In the genomic region with DNA sequence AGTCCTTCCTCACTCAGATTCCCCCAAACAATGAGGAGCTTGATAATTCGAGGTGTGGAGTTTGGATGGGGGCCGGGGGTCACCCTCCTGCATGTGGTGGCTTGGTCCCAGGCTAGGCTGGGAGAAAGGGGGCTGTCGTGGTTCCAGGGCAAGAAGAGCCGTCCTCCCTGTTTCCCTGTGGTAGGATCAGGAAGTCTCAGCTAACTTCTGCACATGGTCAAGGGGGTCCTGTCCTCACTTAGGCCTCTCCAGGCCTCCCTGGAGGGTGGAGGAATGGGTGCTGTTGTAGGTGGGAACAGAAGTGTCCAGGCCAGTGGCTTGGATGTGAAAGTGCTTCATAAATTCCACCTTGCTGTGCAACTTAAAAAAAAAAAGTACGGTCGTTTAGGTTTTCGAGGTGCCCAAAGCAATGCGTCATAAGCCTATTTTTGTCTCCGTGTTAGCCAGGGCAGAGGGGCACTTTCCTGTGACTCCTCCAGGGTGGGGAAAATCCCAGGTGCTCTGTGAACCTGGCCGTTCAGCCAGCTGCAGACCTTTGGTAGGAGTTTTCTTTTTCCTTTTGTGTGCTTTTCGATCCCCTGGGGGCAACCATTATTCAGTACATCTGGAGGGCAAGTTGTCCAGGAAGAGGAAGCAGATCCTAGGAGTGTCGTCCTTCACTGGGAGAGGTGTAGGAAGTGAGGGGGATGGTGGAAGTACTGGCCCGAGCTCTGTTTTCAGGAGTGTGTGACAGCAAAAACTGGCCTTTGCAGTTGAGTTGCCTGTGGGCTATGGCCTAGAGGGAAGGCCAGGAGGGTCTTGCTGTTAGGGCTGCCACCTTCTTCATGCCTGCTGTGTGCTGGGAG, we compare ENCODE assay signal across 8 cellular contexts. TPM values are rescaled to one million over a fixed set of nuclear protein-coding genes. Genes with fewer than 3 reads are reported as not detected.
A peak's percentile ranks its signal among the peaks of the same experiment; 100 is the strongest.
DNase-seq lines count a peak whose midpoint lies in the region; ATAC-seq and TF ChIP-seq lines count a peak whose summit lies in the region.

No MANE protein-coding gene starts in this region.

- H3K4me1 ChIP-seq in CD8-positive, alpha-beta T cell (ENCODE audit: insufficient read depth, low read length) = peaks cover 83% of the 10 kb centered on the region

- H3K4me1 Mint-ChIP-seq in CD8-positive, alpha-beta T cell (ENCODE audit: low read depth) = peaks cover 95% of the 10 kb centered on the region
- peaks cover 95% of the 10 kb centered on the region for H3K4me1 Mint-ChIP-seq in activated CD4-positive, alpha-beta memory T cell treated with anti-CD3 and anti-CD28 coated beads for 36 hours (ENCODE audit: low read depth)

- TF ChIP-seq CTCF in CD8-positive, alpha-beta T cell (IDR thresholded peaks at IDR 0.05) = no peak

- H3K27me3 Mint-ChIP-seq in CD8-positive, alpha-beta T cell (ENCODE audit: low read depth) = no peaks in the 10 kb centered on the region
- H3K27me3 Mint-ChIP-seq in activated CD4-positive, alpha-beta memory T cell treated with anti-CD3 and anti-CD28 coated beads for 36 hours = no peaks in the 10 kb centered on the region

- H3K27ac ChIP-seq in CD8-positive, alpha-beta T cell (ENCODE audit: low read depth, low read length) = peak overlapping the region; percentile 29

- no peak overlapping the region for H3K4me3 ChIP-seq in CD8-positive, alpha-beta T cell (ENCODE audit: low read depth, low read length)

- DNase-seq in CD8-positive, alpha-beta T cell = peak in 4 of 7 experiments; percentile 25 to 54 (median 32)
- peak; percentile 76 for DNase-seq in activated CD4-positive, alpha-beta memory T cell treated with anti-CD3 and anti-CD28 coated beads for 36 hours
- peak; percentile 43 for DNase-seq in kidney glomerular epithelial cell (lab: John Stamatoyannopoulos, UW)
- no peak for DNase-seq in amniotic stem cell (lab: John Stamatoyannopoulos, UW)
- DNase-seq in occipital lobe (lab: John Stamatoyannopoulos, UW) = no peak
- DNase-seq in NCI-H526 treated with DMSO at 0.1 percent for 48 hours (lab: John Stamatoyannopoulos, UW) = no peak

- H3K9me3 Mint-ChIP-seq in CD8-positive, alpha-beta T cell = no peaks in the 10 kb centered on the region
- no peaks in the 10 kb centered on the region for H3K9me3 Mint-ChIP-seq in activated CD4-positive, alpha-beta memory T cell treated with anti-CD3 and anti-CD28 coated beads for 36 hours

- H3K27ac Mint-ChIP-seq in CD8-positive, alpha-beta T cell = peak overlapping the region; percentile 85
- H3K27ac Mint-ChIP-seq in activated CD4-positive, alpha-beta memory T cell treated with anti-CD3 and anti-CD28 coated beads for 36 hours = peak overlapping the region; percentile 98

- H3K36me3 ChIP-seq in CD8-positive, alpha-beta T cell (ENCODE audit: insufficient read depth, low read length) = no peaks in the 10 kb centered on the region

- peak overlapping the region; percentile 70 for H3K4me3 Mint-ChIP-seq in CD8-positive, alpha-beta T cell
- peak overlapping the region; percentile 73 for H3K4me3 Mint-ChIP-seq in activated CD4-positive, alpha-beta memory T cell treated with anti-CD3 and anti-CD28 coated beads for 36 hours

- no peaks in the 10 kb centered on the region for H3K36me3 Mint-ChIP-seq in CD8-positive, alpha-beta T cell
- H3K36me3 Mint-ChIP-seq in activated CD4-positive, alpha-beta memory T cell treated with anti-CD3 and anti-CD28 coated beads for 36 hours = peaks cover 3% of the 10 kb centered on the region

- POLR2A ChIA-PET in CD8-positive, alpha-beta T cell (lab: Charles Lee) = interaction anchor here (0.6 to 1.6 kb wide), 6 partner anchors 8 to 250 kb away, joined by 3 to 4 read pairs (median 3); a partner anchor contains a TSS
- POLR2A ChIA-PET in activated CD4-positive, alpha-beta memory T cell treated with anti-CD3 and anti-CD28 coated beads for 36 hours (lab: Charles Lee) = interaction anchor here (1.0 to 2.2 kb wide), 6 partner anchors 9 to 49 kb away, joined by 4 to 9 read pairs (median 7); a partner anchor contains a TSS

- intact Hi-C loops in CD8-positive, alpha-beta T cell (cut with DNase I, micrococcal nuclease) = loop anchor here in 1 of 2 experiments (5.0 to 10.0 kb wide), 2 partner anchors 34 to 1296 kb away; a partner anchor contains a TSS
- intact Hi-C loops in activated CD4-positive, alpha-beta memory T cell treated with anti-CD3 and anti-CD28 coated beads for 36 hours (cut with micrococcal nuclease) = loop anchor here (1.0 to 5.0 kb wide), 5 partner anchors 8 to 484 kb away; no protein-coding TSS in a partner anchor

- no peaks in the 10 kb centered on the region for H3K9me3 ChIP-seq in CD8-positive, alpha-beta T cell (ENCODE audit: low read length)

- no peaks in the 10 kb centered on the region for H3K27me3 ChIP-seq in CD8-positive, alpha-beta T cell (ENCODE audit: insufficient read depth, low read length)

- CTCF ChIA-PET in CD8-positive, alpha-beta T cell (lab: Charles Lee) = interaction anchor here (1.6 kb wide), 1 partner anchor 38 kb away, joined by 5 read pairs; no protein-coding TSS in a partner anchor
- CTCF ChIA-PET in activated CD4-positive, alpha-beta memory T cell treated with anti-CD3 and anti-CD28 coated beads for 36 hours (lab: Charles Lee) = interaction anchor here (1.5 kb wide), 1 partner anchor 109 kb away, joined by 4 read pairs; no protein-coding TSS in a partner anchor

- ATAC-seq in CD8-positive, alpha-beta T cell = peak; percentile 29
- ATAC-seq in GM18909 (IDR thresholded peaks at IDR 0.05; ENCODE audit: poor library complexity, unreplicated experiment) (peak; percentile 35), HG03175 (IDR thresholded peaks at IDR 0.05; ENCODE audit: unreplicated experiment) (peak; percentile 12)

RNA-seq across cellular contexts. Expression of a gene that starts 9.6 kb away (rescaled TPM):
- 10 to 100 TPM; 38.5 to 40.6 TPM for total RNA-seq in CD8-positive, alpha-beta T cell
- 10 to 100 TPM; 73.5 to 75.5 TPM for total RNA-seq in activated CD4-positive, alpha-beta memory T cell treated with anti-CD3 and anti-CD28 coated beads for 36 hours
- total RNA-seq in occipital lobe = 36.7 TPM

Comparison
In these comparisons a context has a peak if more than half of its experiments do, and no peak if none do; other contexts are left out.
1. DNase-seq: peak in CD8-positive, alpha-beta T cell (4 of 7), activated CD4-positive, alpha-beta memory T cell treated with anti-CD3 and anti-CD28 coated beads for 36 hours (single experiment) and kidney glomerular epithelial cell (single experiment); none in amniotic stem cell (single experiment), occipital lobe (single experiment) and NCI-H526 treated with DMSO at 0.1 percent for 48 hours (single experiment).
2. Peak in every context shown above with its lines, with median percentiles within 50 percentile points of each other: ATAC-seq.